In genomic region chr13:33677215-33677614, GRCh38 we compare ENCODE assay signal across 15 cellular contexts.
DNase-seq lines count a peak whose midpoint lies in the region; FAIRE-seq and TF ChIP-seq lines count a peak whose summit lies in the region.
"Had no signal": no experiment of that assay in that cellular context is flagged by ENCODE, and none has a peak within 500 bp of the region (broad histone marks: within the 10 kb centered on the region; RNA-seq: fewer than 3 reads in every experiment).

No MANE protein-coding gene starts in this region.

- peak overlapping the region; percentile 70 for H3K4me2 ChIP-seq in SU-DHL-6 (ENCODE audit: low read depth, low read length, poor library complexity, severe bottlenecking)
- H3K4me2 ChIP-seq in mesenchymal stem cell (ENCODE audit: low read length, poor library complexity, severe bottlenecking) = no peak overlapping the region

- H3K14ac ChIP-seq in mesenchymal stem cell (ENCODE audit: low read length in 2 of 2) = no peak overlapping the region

- H3K27me3 Mint-ChIP-seq in Caco-2 (ENCODE audit: insufficient read depth, unreplicated experiment) = no peaks in the 10 kb centered on the region
- H3K27me3 Mint-ChIP-seq: stimulated activated memory B cell treated with anti-CD40 and anti-IgM and Interleukin-4, amounts not matched to agents 10 μg/mL and 1 μg/mL and 100 μg/mL, for 72 hours had no signal

- WGBS in mesenchymal stem cell = no CpG with 5 or more reads among the region's 1 CpG

- no peak overlapping the region for H2BK15ac ChIP-seq in mesenchymal stem cell (ENCODE audit: low read depth, poor library complexity, severe bottlenecking)

- intact Hi-C loops in Caco-2 (cut with micrococcal nuclease; ENCODE audit: unreplicated experiment) = loop anchor here (2.0 kb wide), 2 partner anchors 48 to 70 kb away; no protein-coding TSS in a partner anchor

- H3K4me1 Mint-ChIP-seq in Caco-2 (ENCODE audit: low read depth, unreplicated experiment) = peaks cover 36% of the 10 kb centered on the region

- H3K27me3 ChIP-seq in Caco-2 (replicated peaks; ENCODE audit: control insufficient read depth, insufficient read depth, low read length) (no peaks in the 10 kb centered on the region), SU-DHL-6 (ENCODE audit: low read length) (no peaks in the 10 kb centered on the region), mesenchymal stem cell (ENCODE audit: control insufficient read depth in 1 of 2, insufficient read depth in 1 of 2, low read length in 2 of 2) (no peaks in the 10 kb centered on the region), BE2C (no peaks in the 10 kb centered on the region)

- H4K20me1 ChIP-seq in SU-DHL-6 (ENCODE audit: low read depth, low read length) = no peaks in the 10 kb centered on the region

- no peak overlapping the region for H2BK120ac ChIP-seq in mesenchymal stem cell (ENCODE audit: low read depth, low read length)

- peak overlapping the region; percentile 47; the same call in 1 of the 2 replicates for H3K9ac ChIP-seq in SU-DHL-6 (ENCODE audit: low read length)
- H3K9ac ChIP-seq in mesenchymal stem cell (ENCODE audit: low read length) = peak overlapping the region; percentile 74

- H4K91ac ChIP-seq in mesenchymal stem cell (ENCODE audit: low read length) = no peak overlapping the region

- peak; percentile 55 for FAIRE-seq in GM19239 (lab: Jason Lieb, UNC)
- FAIRE-seq: H1 had no signal

- TF ChIP-seq CTCF in Caco-2 (IDR thresholded peaks at IDR 0.05; ENCODE audit: insufficient read depth in 1 of 2, low read depth in 1 of 2, low read length in 1 of 2, severe bottlenecking in 1 of 2, unreplicated experiment in 1 of 2) (no peak), SU-DHL-6 (IDR thresholded peaks at IDR 0.05; ENCODE audit: insufficient read depth, low read length, poor library complexity, severe bottlenecking) (no peak), BE2C (IDR thresholded peaks at IDR 0.05; ENCODE audit: low read depth, low read length) (no peak)

- POLR2A ChIA-PET in Caco-2 (lab: Charles Lee) = no interaction called here

- peaks cover 6% of the 10 kb centered on the region for H3K36me3 Mint-ChIP-seq in Caco-2 (ENCODE audit: insufficient read depth, unreplicated experiment)
- H3K36me3 Mint-ChIP-seq: immature natural killer cell; stimulated activated memory B cell treated with anti-CD40 and anti-IgM and Interleukin-4, amounts not matched to agents 10 μg/mL and 1 μg/mL and 100 μg/mL, for 72 hours had no signal

- H2AFZ ChIP-seq in SU-DHL-6 (ENCODE audit: low read depth, low read length, severe bottlenecking) (peak overlapping the region; percentile 84), mesenchymal stem cell (ENCODE audit: low read depth, low read length) (no peak overlapping the region)

- H3K9me2 ChIP-seq in SU-DHL-6 (replicated peaks; ENCODE audit: insufficient read depth, low read length) = no peaks in the 10 kb centered on the region

- no peak overlapping the region for H2BK12ac ChIP-seq in mesenchymal stem cell (ENCODE audit: low read length in 2 of 2)

- no peak overlapping the region for H3K18ac ChIP-seq in mesenchymal stem cell (ENCODE audit: low read depth in 1 of 2, low read length in 2 of 2)

- H3K36me3 ChIP-seq in Caco-2 (ENCODE audit: control insufficient read depth, insufficient read depth, low read length) (no peaks in the 10 kb centered on the region; the same call in 1 of the 2 replicates), SU-DHL-6 (ENCODE audit: low read length) (0 out of 2 replicates have a peak, but pooled peaks cover 5% of the 10 kb centered on the region), mesenchymal stem cell (ENCODE audit: control insufficient read depth in 1 of 2, insufficient read depth in 2 of 2, low read depth in 1 of 2, low read length in 2 of 2) (no peaks in the 10 kb centered on the region), BE2C (no peaks in the 10 kb centered on the region)

- no peak overlapping the region for H2BK5ac ChIP-seq in mesenchymal stem cell (ENCODE audit: low read depth, low read length, poor library complexity, severe bottlenecking)

- H3K23ac ChIP-seq in mesenchymal stem cell (ENCODE audit: low read length in 2 of 2) = no peak overlapping the region

- no peaks in the 10 kb centered on the region for H3K9me3 Mint-ChIP-seq in Caco-2 (ENCODE audit: unreplicated experiment)
- H3K9me3 Mint-ChIP-seq: stimulated activated memory B cell treated with anti-CD40 and anti-IgM and Interleukin-4, amounts not matched to agents 10 μg/mL and 1 μg/mL and 100 μg/mL, for 72 hours had no signal

- no peak overlapping the region for H4K8ac ChIP-seq in mesenchymal stem cell (ENCODE audit: low read length)

- H3K27ac ChIP-seq in SU-DHL-6 (ENCODE audit: low read depth, low read length) (peak overlapping the region; percentile 55), mesenchymal stem cell (ENCODE audit: low read length, poor library complexity, severe bottlenecking) (no peak overlapping the region)
- H3K27ac ChIP-seq: RWPE1 had no signal

- H3K4me3 ChIP-seq in Caco-2 (ENCODE audit: low read depth, low read length) (no peak overlapping the region), SU-DHL-6 (ENCODE audit: insufficient read depth, low read length, poor library complexity, severe bottlenecking) (no peak overlapping the region), mesenchymal stem cell (ENCODE audit: insufficient read depth in 1 of 2, low read depth in 1 of 2, low read length in 2 of 2) (no peak overlapping the region), BE2C (ENCODE audit: low read depth, low read length) (no peak overlapping the region)

- no peak for DNase-seq in Caco-2
- DNase-seq in GM19239 (ENCODE audit: insufficient read length, low spot score) = no peak
- DNase-seq in mesenchymal stem cell = no peak
- DNase-seq in NCI-H2227 treated with DMSO at 0.1 percent for 48 hours (lab: John Stamatoyannopoulos, UW) = no peak
- no peak for DNase-seq in activated CD4-positive, CD25-positive, alpha-beta regulatory T cell treated with anti-CD3 and anti-CD28 coated beads, Interleukin-2, amount 50 U/mL, for 72 hours
- DNase-seq in EL = no peak
- DNase-seq in BE2C = no peak
- DNase-seq: activated CD8-positive, alpha-beta memory T cell treated with anti-CD3 and anti-CD28 coated beads for 24 hours; activated naive CD4-positive, alpha-beta T cell treated with Interleukin-2 at 50 U/mL for 16 hours; immature natural killer cell; T-helper 9 cell had no signal

- BruUV-seq in Caco-2 (replicated peaks; lab: Mats Ljungman, UMichigan) = no TSS peak

- peak overlapping the region; percentile 80 for H3K4me3 Mint-ChIP-seq in Caco-2 (ENCODE audit: unreplicated experiment)
- H3K4me3 Mint-ChIP-seq: stimulated activated memory B cell treated with anti-CD40 and anti-IgM and Interleukin-4, amounts not matched to agents 10 μg/mL and 1 μg/mL and 100 μg/mL, for 72 hours had no signal

- H3K27ac Mint-ChIP-seq in Caco-2 (ENCODE audit: unreplicated experiment) = peak overlapping the region; percentile 87
- H3K27ac Mint-ChIP-seq: immature natural killer cell; stimulated activated memory B cell treated with anti-CD40 and anti-IgM and Interleukin-4, amounts not matched to agents 10 μg/mL and 1 μg/mL and 100 μg/mL, for 72 hours had no signal

- no peaks in the 10 kb centered on the region for H3K79me1 ChIP-seq in mesenchymal stem cell (replicated peaks; ENCODE audit: low read length, poor library complexity, severe bottlenecking)

- H3F3A ChIP-seq in SU-DHL-6 (ENCODE audit: insufficient read depth) = peaks cover 18% of the 10 kb centered on the region

- H3K79me2 ChIP-seq in SU-DHL-6 (ENCODE audit: insufficient read depth, low read length) = peaks cover 19% of the 10 kb centered on the region

- H3K9me3 ChIP-seq in Caco-2 (no peaks in the 10 kb centered on the region), SU-DHL-6 (ENCODE audit: insufficient read depth, low read length) (no peaks in the 10 kb centered on the region), mesenchymal stem cell (ENCODE audit: control insufficient read depth, low read length) (no peaks in the 10 kb centered on the region), BE2C (no peaks in the 10 kb centered on the region)

- no peak overlapping the region for H3K4ac ChIP-seq in mesenchymal stem cell (ENCODE audit: low read depth in 1 of 2, low read length in 2 of 2)

- H3K4me1 ChIP-seq in Caco-2 (peaks cover 33% of the 10 kb centered on the region), mesenchymal stem cell (ENCODE audit: control insufficient read depth, insufficient read depth, low read depth, low read length) (peaks cover 4% of the 10 kb centered on the region), BE2C (peaks cover 5% of the 10 kb centered on the region)

- CTCF ChIA-PET in Caco-2 (lab: Charles Lee) = interaction anchor here (0.7 kb wide), 1 partner anchor 43 kb away, joined by 3 read pairs; no protein-coding TSS in a partner anchor

- H2AK5ac ChIP-seq in mesenchymal stem cell (ENCODE audit: low read length, severe bottlenecking) = no peak overlapping the region
